ENCODE assay signal across 1 cellular context in the genomic region with DNA sequence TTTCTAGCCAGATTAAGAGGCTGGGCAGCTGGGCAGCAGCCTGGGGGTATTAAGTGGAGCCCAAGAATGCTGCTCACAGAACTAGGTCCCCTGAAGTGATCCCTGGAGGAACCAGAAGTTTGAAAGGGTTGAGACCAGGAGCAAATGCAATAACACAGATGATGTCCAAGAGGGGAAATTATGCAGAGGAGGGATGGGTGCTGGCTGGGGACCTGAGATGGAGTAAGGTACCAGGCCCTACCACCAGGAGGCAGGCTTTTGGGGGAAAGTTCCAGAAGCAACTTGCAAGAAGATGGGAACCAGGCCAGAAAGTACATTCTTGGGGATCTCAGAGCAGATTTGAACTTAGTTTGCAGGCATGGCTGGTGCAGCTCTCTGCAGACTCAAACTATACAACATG.
TF ChIP-seq lines count a peak whose summit lies in the region.

No MANE protein-coding gene starts in this region.

TF ChIP-seq in GM23338, 12 proteins besides CTCF, POLR2A, EP300 and RAD21 (continued from another document):
- no peak for TF ChIP-seq ETS1 (IDR thresholded peaks at IDR 0.05)
- no peak for TF ChIP-seq REST (IDR thresholded peaks at IDR 0.05; ENCODE audit: unreplicated experiment)
- TF ChIP-seq CREB1 (CRISPR knock-in tag; IDR thresholded peaks at IDR 0.05; ENCODE audit: low read depth): no peak
- TF ChIP-seq NANOG (IDR thresholded peaks at IDR 0.05; ENCODE audit: borderline replicate concordance): no peak
- TF ChIP-seq EZH2 (IDR thresholded peaks at IDR 0.05; ENCODE audit: low read depth, unreplicated experiment): no peak
